Comparison of ENCODE assay signal across 7 cellular contexts in genomic region chr11:105912666-105913065, GRCh38.
"Had no signal": no experiment of that assay in that cellular context is flagged by ENCODE, and none has a peak within 500 bp of the region (broad histone marks: within the 10 kb centered on the region; RNA-seq: fewer than 3 reads in every experiment).

No MANE protein-coding gene starts in this region.

- H3K27ac ChIP-seq: HL-60 had no signal

- DNase-seq: IMR-90, KBM-7, KG1 had no signal

- H3K4me3 ChIP-seq: K562 had no signal

- ATAC-seq: HepG2, K562 had no signal

- FAIRE-seq: HepG2, HTR-8/SVneo, K562 had no signal
